In the genomic region with DNA sequence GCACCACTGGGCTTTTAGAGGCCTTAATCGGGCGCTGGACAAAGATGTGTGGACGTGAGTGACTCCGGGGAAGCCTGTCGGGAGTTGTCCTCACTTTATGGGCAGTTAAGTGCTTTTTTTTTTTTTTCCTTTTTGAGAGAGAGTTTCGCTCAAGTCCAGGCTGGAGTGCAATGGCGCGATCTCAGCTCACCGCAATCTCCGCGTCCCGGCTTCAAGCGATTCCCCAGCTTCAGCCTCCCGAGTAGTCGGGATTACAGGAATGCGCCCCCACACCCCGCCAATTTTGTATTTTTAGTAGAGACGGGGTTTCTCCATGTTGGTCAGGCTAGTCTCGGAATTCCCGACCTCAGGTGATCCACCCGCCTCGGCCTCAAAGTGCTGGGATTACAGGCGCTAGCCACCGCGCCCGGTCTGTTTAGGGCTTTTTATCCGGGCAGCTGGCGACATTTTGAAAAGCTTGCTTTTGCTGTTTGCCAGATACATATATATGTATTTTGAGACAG, we compare ENCODE assay signal across 8 cellular contexts. TPM values are rescaled to one million over a fixed set of nuclear protein-coding genes. Genes with fewer than 3 reads are reported as not detected.
DNase-seq lines count a peak whose midpoint lies in the region; ATAC-seq and TF ChIP-seq lines count a peak whose summit lies in the region.

No MANE protein-coding gene starts in this region.

- H3K4me1 ChIP-seq in SK-N-SH (ENCODE audit: control insufficient read depth in 1 of 2, insufficient read depth in 2 of 2, low read depth in 1 of 2, low read length in 1 of 2): peaks cover 2 to 13% of the 10 kb centered on the region in 2 experiments; a peak in 3 of 4 replicates
- H3K4me1 ChIP-seq in rectal smooth muscle tissue (ENCODE audit: control insufficient read depth, insufficient read depth, low read length): peaks cover 5% of the 10 kb centered on the region

- ATAC-seq in GM21526 (IDR thresholded peaks at IDR 0.05; ENCODE audit: low FRiP score, unreplicated experiment): no peak

- H3K4me2 ChIP-seq in SK-N-SH: peak overlapping the region; percentile 97

- no peaks in the 10 kb centered on the region for H3K9me2 ChIP-seq in SK-N-SH

- H3K79me2 ChIP-seq in SK-N-SH (ENCODE audit: insufficient read depth): peaks cover 56% of the 10 kb centered on the region

- CTCF ChIA-PET in SK-N-SH (lab: Yijun Ruan, JAX): interaction anchor here (1.2 to 9.2 kb wide), 4 partner anchors 16 to 449 kb away, joined by 3 to 98 read pairs (median 8); no protein-coding TSS in a partner anchor

- no peaks in the 10 kb centered on the region for H3K9me3 ChIP-seq in SK-N-SH

- no peak for TF ChIP-seq CTCF in SK-N-SH (IDR thresholded peaks at IDR 0.05)
- TF ChIP-seq CTCF in fibroblast of the aortic adventitia (IDR thresholded peaks at IDR 0.05; ENCODE audit: insufficient read depth, low read length): no peak

- no peak for TF ChIP-seq RAD21 in SK-N-SH (IDR thresholded peaks at IDR 0.05; ENCODE audit: low read length)

- peak overlapping the region; percentile 58; the same call in 1 of the 2 replicates for H3K9ac ChIP-seq in SK-N-SH
- no peak overlapping the region for H3K9ac ChIP-seq in rectal smooth muscle tissue (ENCODE audit: low read length)

- H4K20me1 ChIP-seq in SK-N-SH (ENCODE audit: insufficient read depth): peaks cover 54% of the 10 kb centered on the region

- peaks cover 2 to 17% of the 10 kb centered on the region in 2 experiments for H3K36me3 ChIP-seq in SK-N-SH (replicated peaks in 1 of 2; ENCODE audit: control insufficient read depth in 1 of 2, insufficient read depth in 2 of 2, low read length in 1 of 2)
- no peaks in the 10 kb centered on the region for H3K36me3 ChIP-seq in rectal smooth muscle tissue (ENCODE audit: control insufficient read depth, insufficient read depth, low read length)

- H3K27ac ChIP-seq in SK-N-SH (ENCODE audit: low read depth in 2 of 2, low read length in 1 of 2): peak overlapping the region in 1 of 2 experiments; percentile 94; a peak in 2 of 4 replicates
- no peak overlapping the region for H3K27ac ChIP-seq in rectal smooth muscle tissue (ENCODE audit: low read depth, low read length)

- peak overlapping the region; percentile 65 to 95 for H3K4me3 ChIP-seq in SK-N-SH (ENCODE audit: low read depth in 2 of 2, low read length in 1 of 2)
- peak overlapping the region; percentile 87 for H3K4me3 ChIP-seq in fibroblast of the aortic adventitia (ENCODE audit: low read depth, low read length)
- peak overlapping the region; percentile 74 for H3K4me3 ChIP-seq in rectal smooth muscle tissue (ENCODE audit: low read length)

- POLR2A ChIA-PET in SK-N-SH (lab: Yijun Ruan, JAX): interaction anchor here (1.0 to 2.8 kb wide), 2 partner anchors 117 to 439 kb away, joined by 3 to 10 read pairs; no protein-coding TSS in a partner anchor

- TF ChIP-seq EP300 in SK-N-SH (IDR thresholded peaks at IDR 0.05; ENCODE audit: borderline replicate concordance in 1 of 2, low read depth in 1 of 2, low read length in 1 of 2): no peak

- 44% methylated on average over 28 of the region's 28 CpGs for WGBS in SK-N-SH (ENCODE audit: low lambda C conversion rate)

- peak; percentile 48 for DNase-seq in EH (ENCODE audit: low read depth)
- no peak for DNase-seq in SK-N-SH
- DNase-seq in fibroblast of the aortic adventitia (ENCODE audit: low read depth): peak; percentile 24
- no peak for DNase-seq in SIG-M5 (lab: John Stamatoyannopoulos, UW)
- DNase-seq in NCI-H2081 treated with DMSO at 0.1 percent for 48 hours (lab: John Stamatoyannopoulos, UW): no peak
- no peak for DNase-seq in HT-29 (ENCODE audit: low spot score)

- H3F3A ChIP-seq in SK-N-SH (replicated peaks; ENCODE audit: insufficient read depth): peaks cover 7% of the 10 kb centered on the region

- H2AFZ ChIP-seq in SK-N-SH (ENCODE audit: low read depth): no peak overlapping the region

- H3K27me3 ChIP-seq in SK-N-SH (ENCODE audit: insufficient read depth) (no peaks in the 10 kb centered on the region), rectal smooth muscle tissue (ENCODE audit: control insufficient read depth, insufficient read depth, low read length) (no peaks in the 10 kb centered on the region)

TF ChIP-seq in SK-N-SH, 30 proteins besides CTCF, POLR2A, EP300 and RAD21:
- TF ChIP-seq YY1 (IDR thresholded peaks at IDR 0.05; ENCODE audit: low read depth) (no peak), ELF1 (IDR thresholded peaks at IDR 0.05) (no peak), GABPA (IDR thresholded peaks at IDR 0.05; ENCODE audit: low read depth) (no peak), TCF12 (IDR thresholded peaks at IDR 0.05) (no peak), FOXM1 (IDR thresholded peaks at IDR 0.05; ENCODE audit: low read depth) (no peak), FOXJ3 (CRISPR knock-in tag; IDR thresholded peaks at IDR 0.05) (no peak), SMC3 (IDR thresholded peaks at IDR 0.05; ENCODE audit: low read depth, low read length) (no peak), CHD2 (IDR thresholded peaks at IDR 0.05; ENCODE audit: low read length, partially characterized antibody) (no peak), TAF1 (IDR thresholded peaks at IDR 0.05; ENCODE audit: borderline replicate concordance, low read depth, low read length) (no peak)
- TF ChIP-seq, protein P1, sequence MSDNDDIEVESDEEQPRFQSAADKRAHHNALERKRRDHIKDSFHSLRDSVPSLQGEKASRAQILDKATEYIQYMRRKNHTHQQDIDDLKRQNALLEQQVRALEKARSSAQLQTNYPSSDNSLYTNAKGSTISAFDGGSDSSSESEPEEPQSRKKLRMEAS (IDR thresholded peaks at IDR 0.05; ENCODE audit: low read depth): no peak
TF ChIP-seq in SK-N-SH: peak in this region for 0.

RNA-seq across cellular contexts. Expression of a gene that starts 1.5 kb away (rescaled TPM):
- polyA plus RNA-seq in SK-N-SH (2012; rRNA removed): 16.4 and 16.6 TPM in 2 replicates
- 25.0 and 34.0 TPM in 2 replicates for polyA plus RNA-seq in SK-N-SH (2012; cell fraction: cytosol; rRNA removed)
- polyA plus RNA-seq in SK-N-SH (2012; cell fraction: nucleus; rRNA removed): 11.8 and 19.6 TPM in 2 replicates
- total RNA-seq in fibroblast of the aortic adventitia (ENCODE audit: low replicate concordance): 82.5 and 194 TPM in 2 replicates
- total RNA-seq in HT-29 (2014; rRNA removed; shearing (Covaris generic)): 40.3 and 44.4 TPM in 2 replicates

Comparison
In these comparisons a context has a peak if more than half of its experiments do, and no peak if none do; other contexts are left out.
1. DNase-seq: peak in EH (single experiment) and fibroblast of the aortic adventitia (single experiment); none in SK-N-SH (single experiment), SIG-M5 (single experiment), NCI-H2081 treated with DMSO at 0.1 percent for 48 hours (single experiment) and HT-29 (single experiment).
2. Peak in every context shown above with its lines, with median percentiles within 50 percentile points of each other: H3K4me3 ChIP-seq.